ENCODE assay signal across 1 cellular context in genomic region chr14:75221797-75222196, GRCh38.
TF ChIP-seq lines count a peak whose summit lies in the region.

No MANE protein-coding gene starts in this region.

TF ChIP-seq in WTC11, 78 proteins besides CTCF, POLR2A, EP300 and RAD21 (continued from another document):
- TF ChIP-seq, protein P1, sequence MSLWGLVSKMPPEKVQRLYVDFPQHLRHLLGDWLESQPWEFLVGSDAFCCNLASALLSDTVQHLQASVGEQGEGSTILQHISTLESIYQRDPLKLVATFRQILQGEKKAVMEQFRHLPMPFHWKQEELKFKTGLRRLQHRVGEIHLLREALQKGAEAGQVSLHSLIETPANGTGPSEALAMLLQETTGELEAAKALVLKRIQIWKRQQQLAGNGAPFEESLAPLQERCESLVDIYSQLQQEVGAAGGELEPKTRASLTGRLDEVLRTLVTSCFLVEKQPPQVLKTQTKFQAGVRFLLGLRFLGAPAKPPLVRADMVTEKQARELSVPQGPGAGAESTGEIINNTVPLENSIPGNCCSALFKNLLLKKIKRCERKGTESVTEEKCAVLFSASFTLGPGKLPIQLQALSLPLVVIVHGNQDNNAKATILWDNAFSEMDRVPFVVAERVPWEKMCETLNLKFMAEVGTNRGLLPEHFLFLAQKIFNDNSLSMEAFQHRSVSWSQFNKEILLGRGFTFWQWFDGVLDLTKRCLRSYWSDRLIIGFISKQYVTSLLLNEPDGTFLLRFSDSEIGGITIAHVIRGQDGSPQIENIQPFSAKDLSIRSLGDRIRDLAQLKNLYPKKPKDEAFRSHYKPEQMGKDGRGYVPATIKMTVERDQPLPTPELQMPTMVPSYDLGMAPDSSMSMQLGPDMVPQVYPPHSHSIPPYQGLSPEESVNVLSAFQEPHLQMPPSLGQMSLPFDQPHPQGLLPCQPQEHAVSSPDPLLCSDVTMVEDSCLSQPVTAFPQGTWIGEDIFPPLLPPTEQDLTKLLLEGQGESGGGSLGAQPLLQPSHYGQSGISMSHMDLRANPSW (CRISPR knock-in tag; conservative IDR thresholded peaks at IDR 0.05; ENCODE audit: low read depth) = no peak
- TF ChIP-seq SMAD3 (CRISPR knock-in tag; IDR thresholded peaks at IDR 0.05; ENCODE audit: borderline replicate concordance) (no peak), IRF2 (CRISPR knock-in tag; IDR thresholded peaks at IDR 0.05; ENCODE audit: borderline replicate concordance, low read depth) (no peak)
